In genomic region chr7:151060113-151060415, GRCh38 we compare ENCODE assay signal across 8 cellular contexts. TPM values are rescaled to one million over a fixed set of nuclear protein-coding genes. Genes with fewer than 3 reads are reported as not detected.
DNase-seq lines count a peak whose midpoint lies in the region; FAIRE-seq and TF ChIP-seq lines count a peak whose summit lies in the region.

No MANE protein-coding gene starts in this region.

- DNase-seq in right atrium auricular region (ENCODE audit: low spot score) (no peak), cardiac septum (ENCODE audit: low spot score) (no peak), brain microvascular endothelial cell (no peak), RCC 7860 (ENCODE audit: low spot score) (no peak), putamen (ENCODE audit: low spot score) (no peak), posterior vena cava (ENCODE audit: low spot score) (no peak), GM20000 (ENCODE audit: low spot score) (no peak)

- in situ Hi-C loops in brain microvascular endothelial cell (cut with HindIII; ENCODE audit: low pct_ligation_motif_present, low sequenced_read_pairs), result no loop called here

- FAIRE-seq in RCC 7860 (lab: Jason Lieb, UNC), result no peak

- H3K4me1 ChIP-seq in right atrium auricular region, result peaks cover 0 to 62% of the 10 kb centered on the region in 2 donors
- peaks cover 40% of the 10 kb centered on the region for H3K4me1 ChIP-seq in mesodermal cell (ENCODE audit: control insufficient read depth, insufficient read depth, low read length, poor library complexity, severe bottlenecking)

- H3K4me3 ChIP-seq in right atrium auricular region (peak overlapping the region; percentile 67 to 85), brain microvascular endothelial cell (ENCODE audit: low read depth, low read length) (peak overlapping the region; percentile 76), mesodermal cell (ENCODE audit: extremely low read depth, insufficient read depth, low read length, poor library complexity, severe bottlenecking) (peak overlapping the region; percentile 85)

- no peaks in the 10 kb centered on the region for H3K9me3 ChIP-seq in right atrium auricular region
- H3K9me3 ChIP-seq in mesodermal cell (ENCODE audit: control insufficient read depth, low read length), result no peaks in the 10 kb centered on the region

- 0% methylated on average over 2 to 7 of the region's 17 CpGs for WGBS in mesodermal cell (ENCODE audit: insufficient coverage in 2 of 2), 2 experiments

- H3K27ac ChIP-seq in right atrium auricular region (peak overlapping the region; percentile 94 to 97), brain microvascular endothelial cell (peak overlapping the region; percentile 92), mesodermal cell (ENCODE audit: low read depth, low read length, severe bottlenecking) (no peak overlapping the region)

- H3K27me3 ChIP-seq in right atrium auricular region (no peaks in the 10 kb centered on the region), brain microvascular endothelial cell (replicated peaks) (no peaks in the 10 kb centered on the region)

- H3K36me3 ChIP-seq in right atrium auricular region, result peaks cover 10% of the 10 kb centered on the region
- peaks cover 14% of the 10 kb centered on the region for H3K36me3 ChIP-seq in brain microvascular endothelial cell (replicated peaks)
- H3K36me3 ChIP-seq in mesodermal cell (ENCODE audit: control insufficient read depth, insufficient read depth, low read length), result peaks cover 24% of the 10 kb centered on the region

- TF ChIP-seq CTCF in right atrium auricular region (IDR thresholded peaks at IDR 0.05), result peak in 1 of 2 donors; percentile 4
- TF ChIP-seq CTCF in brain microvascular endothelial cell (IDR thresholded peaks at IDR 0.05; ENCODE audit: low read depth, low read length, missing control alignments), result no peak
- no peak for TF ChIP-seq CTCF in GM20000 (IDR thresholded peaks at IDR 0.05; ENCODE audit: extremely low read depth, missing control alignments)

- intact Hi-C loops in cardiac septum (cut with DNase I), result no loop called here
- intact Hi-C loops in posterior vena cava (cut with DNase I), result no loop called here

RNA-seq across cellular contexts. Expression of gene SLC4A2, which starts 0.7 kb away (rescaled TPM):
- 100 to 1,000 TPM in 1 of 2 donors, 10 to 100 TPM in 1; 55.3 to 114 TPM for total RNA-seq in right atrium auricular region
- total RNA-seq in cardiac septum, result 83.4 TPM
- polyA plus RNA-seq in mesodermal cell (2013, experiment 1 of 2), result 77.0 TPM
- 68.0 TPM for polyA plus RNA-seq in mesodermal cell (2013, experiment 2 of 2)
- total RNA-seq in posterior vena cava, result 100 to 1,000 TPM; 105 to 212 TPM

RNA-seq across cellular contexts. Expression of gene CDK5, which starts 2.4 kb away (rescaled TPM):
- total RNA-seq in right atrium auricular region, result 1 to 10 TPM; 4.4 to 4.9 TPM
- total RNA-seq in cardiac septum, result 9.4 TPM
- 31.6 TPM for polyA plus RNA-seq in mesodermal cell (2013, experiment 1 of 2)
- 26.1 TPM for polyA plus RNA-seq in mesodermal cell (2013, experiment 2 of 2)
- 1 to 10 TPM; 5.2 to 7.3 TPM for total RNA-seq in posterior vena cava

RNA-seq across cellular contexts. Expression of gene ASIC3, which starts 11.7 kb away (rescaled TPM):
- total RNA-seq in right atrium auricular region, result 1 to 10 TPM; 1.1 to 1.2 TPM
- 5.2 TPM for total RNA-seq in cardiac septum
- polyA plus RNA-seq in mesodermal cell (2013, experiment 1 of 2), result 4.0 TPM
- polyA plus RNA-seq in mesodermal cell (2013, experiment 2 of 2), result 2.7 TPM
- total RNA-seq in posterior vena cava, result 1 to 10 TPM; 1.4 to 1.5 TPM

RNA-seq across cellular contexts. Expression of gene FASTK, which starts 20.5 kb away (rescaled TPM):
- total RNA-seq in right atrium auricular region, result 10 to 100 TPM; 85.9 to 96.4 TPM
- total RNA-seq in cardiac septum, result 93.3 TPM
- polyA plus RNA-seq in mesodermal cell (2013, experiment 1 of 2), result 51.8 TPM
- 50.3 TPM for polyA plus RNA-seq in mesodermal cell (2013, experiment 2 of 2)
- total RNA-seq in posterior vena cava, result 10 to 100 TPM; 35.5 to 56.3 TPM

RNA-seq across cellular contexts. Expression of gene TMUB1, which starts 23.2 kb away (rescaled TPM):
- total RNA-seq in right atrium auricular region, result 10 to 100 TPM; 28.0 to 53.6 TPM
- total RNA-seq in cardiac septum, result 29.0 TPM
- 45.6 TPM for polyA plus RNA-seq in mesodermal cell (2013, experiment 1 of 2)
- 44.6 TPM for polyA plus RNA-seq in mesodermal cell (2013, experiment 2 of 2)
- total RNA-seq in posterior vena cava, result 10 to 100 TPM; 27.4 to 27.7 TPM
